Comparison of ENCODE assay signal across 20 cellular contexts in genomic region chr16:66752958-66753357, GRCh38. TPM values are rescaled to one million over a fixed set of nuclear protein-coding genes. Genes with fewer than 3 reads are reported as not detected.
"Had no signal": no experiment of that assay in that cellular context is flagged by ENCODE, and none has a peak within 500 bp of the region (broad histone marks: within the 10 kb centered on the region; RNA-seq: fewer than 3 reads in every experiment).

No MANE protein-coding gene starts in this region.

- H3K4me3 ChIP-seq: prostate gland, tibial nerve, vagina had no signal

- DNase-seq: activated CD4-positive, CD25-positive, alpha-beta regulatory T cell treated with anti-CD3 and anti-CD28 coated beads, Interleukin-2, amount 50 U/mL, for 72 hours; activated gamma-delta T cell; activated T-cell treated with anti-CD3 and anti-CD28 coated beads, Interleukin-2, amount 50 U/mL, for 72 hours; foreskin melanocyte; glutamatergic neuron; hippocampal formation; left colon; stimulated activated naive CD8-positive, alpha-beta T cell treated with anti-CD3 and anti-CD28 coated beads, Interleukin-15, Interleukin-2, amounts not matched to agents 100 U/mL and 50 U/mL, for 24 hours had no signal

- H3K9me3 ChIP-seq: prostate gland, right atrium auricular region, tibial nerve, vagina had no signal

- H3K36me3 ChIP-seq: prostate gland had no signal

- H3K36me3 Mint-ChIP-seq: activated naive CD8-positive, alpha-beta T cell; mesothelial cell of epicardium had no signal

- H3K27me3 ChIP-seq: dorsolateral prefrontal cortex, right atrium auricular region, tibial nerve, vagina had no signal

- H3K27ac ChIP-seq: prostate gland, right atrium auricular region, vagina, VCaP had no signal

- H3K9me3 Mint-ChIP-seq: activated T-cell treated with anti-CD3 and anti-CD28 coated beads, Interleukin-2, amount 50 U/mL, for 72 hours; mesothelial cell of epicardium; nephron had no signal

- H3K27ac Mint-ChIP-seq: mesothelial cell of epicardium had no signal

RNA-seq across cellular contexts. Expression of gene TERB1, which starts 48.4 kb away (rescaled TPM):
- total RNA-seq: epithelial cell of proximal tubule, omental fat pad, right atrium auricular region, skeletal muscle tissue, tibial nerve, vagina had no signal
